Comparison of ENCODE assay signal across 10 cellular contexts in genomic region chr18:45962866-45963265, GRCh38. TPM values are rescaled to one million over a fixed set of nuclear protein-coding genes. Genes with fewer than 3 reads are reported as not detected.
DNase-seq lines count a peak whose midpoint lies in the region; ATAC-seq, FAIRE-seq and TF ChIP-seq lines count a peak whose summit lies in the region.
"Had no signal": no experiment of that assay in that cellular context is flagged by ENCODE, and none has a peak within 500 bp of the region (broad histone marks: within the 10 kb centered on the region; RNA-seq: fewer than 3 reads in every experiment).

No MANE protein-coding gene starts in this region.

- no peaks in the 10 kb centered on the region for H4K20me1 ChIP-seq in astrocyte (ENCODE audit: insufficient read depth, low read length)
- H4K20me1 ChIP-seq in GM23338 (replicated peaks; ENCODE audit: insufficient read depth) = no peaks in the 10 kb centered on the region; the same call in 1 of the 2 replicates

- H3K4me1 Mint-ChIP-seq in astrocyte (ENCODE audit: low read depth, unreplicated experiment) = peaks cover 41% of the 10 kb centered on the region
- H3K4me1 Mint-ChIP-seq in naive thymus-derived CD4-positive, alpha-beta T cell = peaks cover 44 to 80% (median 75%) of the 10 kb centered on the region in 7 donors
- H3K4me1 Mint-ChIP-seq in GM23338 = no peaks in the 10 kb centered on the region; the same call in 2 of the 3 replicates

- H3K4me3 ChIP-seq in BJ (ENCODE audit: low read depth, low read length) = no peak overlapping the region
- H3K4me3 ChIP-seq in astrocyte (ENCODE audit: insufficient read depth, low read depth, low read length) = no peak overlapping the region
- H3K4me3 ChIP-seq in naive thymus-derived CD4-positive, alpha-beta T cell (ENCODE audit: low read length) = peak overlapping the region; percentile 27
- H3K4me3 ChIP-seq in GM23338 = no peak overlapping the region

- H2AFZ ChIP-seq in astrocyte (ENCODE audit: low read depth, low read length) (no peak overlapping the region), GM23338 (no peak overlapping the region)

- TF ChIP-seq CTCF in BJ (IDR thresholded peaks at IDR 0.05; ENCODE audit: insufficient read depth, low read depth, low read length) (no peak), astrocyte (IDR thresholded peaks at IDR 0.05; ENCODE audit: insufficient read depth, low read depth, low read length) (no peak), GM23338 (conservative IDR thresholded peaks at IDR 0.05; ENCODE audit: low read depth in 2 of 2) (no peak)

- H3K4me2 ChIP-seq in astrocyte (ENCODE audit: low read length) (peak overlapping the region; percentile 54), GM23338 (no peak overlapping the region)

- H3K9me2 ChIP-seq in GM23338 (ENCODE audit: insufficient read depth) = peaks cover 4% of the 10 kb centered on the region; the same call in 1 of the 2 replicates

- H3K9me3 Mint-ChIP-seq in astrocyte (ENCODE audit: unreplicated experiment) = no peaks in the 10 kb centered on the region
- peaks cover 0 to 4% (median 0%) of the 10 kb centered on the region in 11 donors for H3K9me3 Mint-ChIP-seq in naive thymus-derived CD4-positive, alpha-beta T cell
- no peaks in the 10 kb centered on the region; the same call in 2 of the 3 replicates for H3K9me3 Mint-ChIP-seq in GM23338
- H3K9me3 Mint-ChIP-seq: stimulated activated naive B cell treated with anti-CD40 and anti-IgM and Interleukin-4, amounts not matched to agents 10 μg/mL and 1 μg/mL and 100 μg/mL, for 72 hours had no signal

- H3K27me3 Mint-ChIP-seq in astrocyte (ENCODE audit: low read depth, unreplicated experiment) (peaks cover under 1% of the 10 kb centered on the region), GM23338 (ENCODE audit: insufficient read depth, low read depth, poor library complexity) (peaks cover 4% of the 10 kb centered on the region)
- H3K27me3 Mint-ChIP-seq in naive thymus-derived CD4-positive, alpha-beta T cell = no peaks in the 10 kb centered on the region
- H3K27me3 Mint-ChIP-seq: stimulated activated naive B cell treated with anti-CD40 and anti-IgM and Interleukin-4, amounts not matched to agents 10 μg/mL and 1 μg/mL and 100 μg/mL, for 72 hours had no signal

- H3K79me2 ChIP-seq in astrocyte (ENCODE audit: insufficient read depth, low read length) (peaks cover 65% of the 10 kb centered on the region), GM23338 (replicated peaks; ENCODE audit: insufficient read depth) (peaks cover 48% of the 10 kb centered on the region)

- peak overlapping the region; percentile 81 for H3K27ac ChIP-seq in astrocyte (ENCODE audit: low read depth, low read length)
- peak overlapping the region; percentile 32 for H3K27ac ChIP-seq in naive thymus-derived CD4-positive, alpha-beta T cell (ENCODE audit: low read depth, low read length)
- H3K27ac ChIP-seq in GM23338 (ENCODE audit: low read depth) = no peak overlapping the region

- H3K36me3 Mint-ChIP-seq in astrocyte (ENCODE audit: low read depth, unreplicated experiment) (peaks cover 11% of the 10 kb centered on the region), GM23338 (ENCODE audit: low read depth) (no peaks in the 10 kb centered on the region; the same call in 2 of the 3 replicates)
- peaks cover 3 to 26% (median 15%) of the 10 kb centered on the region in 5 donors for H3K36me3 Mint-ChIP-seq in naive thymus-derived CD4-positive, alpha-beta T cell

- H3K27ac Mint-ChIP-seq in astrocyte (ENCODE audit: unreplicated experiment) (peak overlapping the region; percentile 88), GM23338 (no peak overlapping the region)
- H3K27ac Mint-ChIP-seq in naive thymus-derived CD4-positive, alpha-beta T cell = peak overlapping the region in 8 of 9 donors; percentile 19 to 90 (median 76)

- peak; percentile 67 for DNase-seq in BJ (ENCODE audit: low read depth)
- peak; percentile 84 for DNase-seq in HS-27A (ENCODE audit: low read depth)
- peak; percentile 80 for DNase-seq in astrocyte (ENCODE audit: low read depth)
- peak in 4 of 9 donors; percentile 10 to 40 (median 12) for DNase-seq in naive thymus-derived CD4-positive, alpha-beta T cell
- no peak for DNase-seq in ecto neural progenitor cell (ENCODE audit: low spot score)
- no peak for DNase-seq in GM23338 (ENCODE audit: low spot score)
- DNase-seq in pons (ENCODE audit: low spot score) = no peak
- DNase-seq: NCI-H187; stimulated activated naive B cell treated with anti-CD40 and anti-IgM and Interleukin-4, amounts not matched to agents 10 μg/mL and 1 μg/mL and 100 μg/mL, for 72 hours had no signal

- POLR2A ChIA-PET in BJ (lab: Charles Lee) = no interaction called here
- POLR2A ChIA-PET in naive thymus-derived CD4-positive, alpha-beta T cell (lab: Charles Lee) = interaction anchor here (1.2 to 1.6 kb wide), 2 partner anchors 19 to 110 kb away, joined by 4 read pairs; no protein-coding TSS in a partner anchor

- ATAC-seq in naive thymus-derived CD4-positive, alpha-beta T cell = peak; percentile 20
- no peak for ATAC-seq in GM23338
- ATAC-seq in GM21723 (IDR thresholded peaks at IDR 0.05; ENCODE audit: unreplicated experiment) = no peak

- H3K9ac ChIP-seq in astrocyte (ENCODE audit: low read length) = peak overlapping the region; percentile 57

- no peaks in the 10 kb centered on the region for H3F3A ChIP-seq in GM23338 (replicated peaks; ENCODE audit: low read depth)

- peak; percentile 77 for FAIRE-seq in astrocyte (lab: Jason Lieb, UNC)

- intact Hi-C loops in naive thymus-derived CD4-positive, alpha-beta T cell (cut with micrococcal nuclease) = loop anchor here in 1 of 2 donors (1.0 to 10.0 kb wide), 2 partner anchors 11 to 1972 kb away; partner anchors contain the start of gene SMAD2

- CTCF ChIA-PET in BJ (lab: Yijun Ruan, JAX) = interaction anchor here (0.5 to 1.5 kb wide), 5 partner anchors 11 to 300 kb away, joined by 3 to 6 read pairs (median 4); no protein-coding TSS in a partner anchor
- CTCF ChIA-PET in naive thymus-derived CD4-positive, alpha-beta T cell (lab: Charles Lee) = interaction anchor here (0.8 to 1.5 kb wide), 3 partner anchors 9 to 111 kb away, joined by 4 to 5 read pairs (median 5); no protein-coding TSS in a partner anchor

- H3K4me1 ChIP-seq in astrocyte (ENCODE audit: insufficient read depth, low read length) (peaks cover 34% of the 10 kb centered on the region), GM23338 (ENCODE audit: insufficient read depth) (no peaks in the 10 kb centered on the region)
- peaks cover 27 to 42% of the 10 kb centered on the region in 2 donors for H3K4me1 ChIP-seq in naive thymus-derived CD4-positive, alpha-beta T cell (ENCODE audit: control insufficient read depth in 2 of 2, insufficient read depth in 2 of 2, low read length in 2 of 2)

- H3K36me3 ChIP-seq in BJ (ENCODE audit: control insufficient read depth, insufficient read depth, low read length) = no peaks in the 10 kb centered on the region
- no peaks in the 10 kb centered on the region for H3K36me3 ChIP-seq in astrocyte (ENCODE audit: insufficient read depth, low read length)
- H3K36me3 ChIP-seq in naive thymus-derived CD4-positive, alpha-beta T cell (ENCODE audit: control insufficient read depth in 2 of 3, insufficient read depth in 3 of 3, low read length in 3 of 3) = peaks cover 0 to 5% (median 0%) of the 10 kb centered on the region in 3 experiments
- no peaks in the 10 kb centered on the region for H3K36me3 ChIP-seq in GM23338 (ENCODE audit: insufficient read depth)

- no peaks in the 10 kb centered on the region for H3K9me3 ChIP-seq in astrocyte (ENCODE audit: insufficient read depth, low read depth, low read length)
- H3K9me3 ChIP-seq in naive thymus-derived CD4-positive, alpha-beta T cell (ENCODE audit: control insufficient read depth in 2 of 3, low read length in 3 of 3) = no peaks in the 10 kb centered on the region

- no peaks in the 10 kb centered on the region for H3K27me3 ChIP-seq in BJ (ENCODE audit: control insufficient read depth, insufficient read depth, low read length)
- H3K27me3 ChIP-seq in astrocyte (ENCODE audit: insufficient read depth, low read length) = no peaks in the 10 kb centered on the region
- H3K27me3 ChIP-seq in naive thymus-derived CD4-positive, alpha-beta T cell (ENCODE audit: control insufficient read depth in 2 of 2, insufficient read depth in 2 of 2, low read length in 2 of 2) = no peaks in the 10 kb centered on the region
- peaks cover under 1% of the 10 kb centered on the region; the same call in 1 of the 2 replicates for H3K27me3 ChIP-seq in GM23338 (ENCODE audit: insufficient read depth)

- H3K4me3 Mint-ChIP-seq in astrocyte (ENCODE audit: unreplicated experiment) (no peak overlapping the region), GM23338 (no peak overlapping the region)
- H3K4me3 Mint-ChIP-seq in naive thymus-derived CD4-positive, alpha-beta T cell = peak overlapping the region; percentile 6 to 71 (median 42)
- H3K4me3 Mint-ChIP-seq: stimulated activated naive B cell treated with anti-CD40 and anti-IgM and Interleukin-4, amounts not matched to agents 10 μg/mL and 1 μg/mL and 100 μg/mL, for 72 hours had no signal

TF ChIP-seq in GM23338, 12 proteins besides CTCF, POLR2A, EP300 and RAD21:
- no peak for TF ChIP-seq STAT1 (IDR thresholded peaks at IDR 0.05; ENCODE audit: unreplicated experiment)

RNA-seq across cellular contexts. Expression of gene EPG5, which starts 4.3 kb away (rescaled TPM):
- 37.8 and 38.4 TPM in 2 replicates for polyA plus RNA-seq in BJ (2011; rRNA removed)
- 98.6 and 126 TPM in 2 replicates for polyA minus RNA-seq in BJ (2011; rRNA and poly(A)+ RNA removed)
- total RNA-seq in astrocyte = 24.0 and 29.0 TPM in 2 replicates
- 10 to 100 TPM; 26.0 to 54.8 (median 44.7) TPM for total RNA-seq in naive thymus-derived CD4-positive, alpha-beta T cell
- polyA plus RNA-seq in naive thymus-derived CD4-positive, alpha-beta T cell = 1 to 10 TPM; 6.3 to 6.4 TPM
- 17.5 and 29.2 TPM in 2 replicates for total RNA-seq in GM23338 (2014; rRNA removed; shearing (Covaris generic))
- polyA plus RNA-seq in GM23338 (2016; fragmentation: Nextera tagmentation; extraction: Ambion mirVana) = 3.9 and 4.1 TPM in 2 replicates

Comparison
In these comparisons a context has a peak if more than half of its experiments do, and no peak if none do; other contexts are left out.
1. DNase-seq: peak in BJ (single experiment), HS-27A (single experiment) and astrocyte (single experiment); none in ecto neural progenitor cell (single experiment), GM23338 (single experiment) and pons (single experiment).
2. H3K4me3 Mint-ChIP-seq: peak in naive thymus-derived CD4-positive, alpha-beta T cell (10 of 10); none in astrocyte (single experiment) and GM23338 (single experiment).